In genomic region chr6:71419954-71420692, GRCh38 we compare ENCODE assay signal across 9 cellular contexts.
DNase-seq lines count a peak whose midpoint lies in the region; ATAC-seq and TF ChIP-seq lines count a peak whose summit lies in the region.
"Had no signal": no experiment of that assay in that cellular context is flagged by ENCODE, and none has a peak within 500 bp of the region (broad histone marks: within the 10 kb centered on the region; RNA-seq: fewer than 3 reads in every experiment).

No MANE protein-coding gene starts in this region.

- no peak overlapping the region for H3K27ac Mint-ChIP-seq in T-cell
- peak overlapping the region; percentile 74 to 95 (median 92) for H3K27ac Mint-ChIP-seq in nephron

- no peaks in the 10 kb centered on the region for H3K36me3 Mint-ChIP-seq in T-cell
- peaks cover 38% of the 10 kb centered on the region for H3K36me3 Mint-ChIP-seq in nephron (ENCODE audit: low read depth)

- peak; percentile 24 for DNase-seq in NCI-H510A (lab: John Stamatoyannopoulos, UW)
- DNase-seq in NCI-H510A treated with DMSO at 0.1 percent for 48 hours (lab: John Stamatoyannopoulos, UW) = no peak
- DNase-seq in T-cell = no peak
- peak; percentile 54 for DNase-seq in fibroblast of villous mesenchyme (ENCODE audit: low read depth)
- no peak for DNase-seq in NCI-H1694 treated with DMSO at 0.1 percent for 48 hours (lab: John Stamatoyannopoulos, UW)
- DNase-seq in NCI-H1092 treated with DMSO at 0.1 percent for 48 hours (lab: John Stamatoyannopoulos, UW) = no peak
- DNase-seq: DND-41 had no signal

- ATAC-seq in HG02610 (IDR thresholded peaks at IDR 0.05; ENCODE audit: unreplicated experiment) = peak; percentile 38
- ATAC-seq in T-cell (replicated peaks in 1 of 4) = peak in 1 of 4 experiments; percentile 17

- peaks cover 44 to 51% of the 10 kb centered on the region in 2 donors for H3K27me3 Mint-ChIP-seq in T-cell
- H3K27me3 Mint-ChIP-seq in nephron (ENCODE audit: low read depth) = no peaks in the 10 kb centered on the region

- peak overlapping the region; percentile 89 for H3K4me3 ChIP-seq in fibroblast of villous mesenchyme (ENCODE audit: low read depth, low read length)

- peak; percentile 28 for TF ChIP-seq CTCF in fibroblast of villous mesenchyme (IDR thresholded peaks at IDR 0.05; ENCODE audit: insufficient read depth, low read depth, low read length)
- peak; percentile 6 to 29 (median 20) for TF ChIP-seq CTCF in nephron (IDR thresholded peaks at IDR 0.05; ENCODE audit: unreplicated experiment in 3 of 3)

- H3K4me3 Mint-ChIP-seq in T-cell (peak overlapping the region; percentile 7 to 43 (median 10)), nephron (peak overlapping the region; percentile 90 to 96 (median 95))

- H3K9me3 Mint-ChIP-seq in T-cell (no peaks in the 10 kb centered on the region), nephron (no peaks in the 10 kb centered on the region)

- POLR2A ChIA-PET in T-cell (lab: Charles Lee) = no interaction called here

- H3K4me1 Mint-ChIP-seq in T-cell (peaks cover 0 to 8% (median 7%) of the 10 kb centered on the region in 3 donors), nephron (peaks cover 33% of the 10 kb centered on the region)

- CTCF ChIA-PET in T-cell (lab: Charles Lee) = no interaction called here

Comparison
In these comparisons a context has a peak if more than half of its experiments do, and no peak if none do; other contexts are left out.
1. DNase-seq: peak in NCI-H510A (single experiment) and fibroblast of villous mesenchyme (single experiment); none in NCI-H510A treated with DMSO at 0.1 percent for 48 hours (single experiment), T-cell (0 of 34), NCI-H1694 treated with DMSO at 0.1 percent for 48 hours (single experiment) and NCI-H1092 treated with DMSO at 0.1 percent for 48 hours (single experiment).
2. H3K27ac Mint-ChIP-seq: peak in nephron (3 of 3); none in T-cell (0 of 2).